14 cellular contexts compared by ENCODE assay signal in the genomic region with DNA sequence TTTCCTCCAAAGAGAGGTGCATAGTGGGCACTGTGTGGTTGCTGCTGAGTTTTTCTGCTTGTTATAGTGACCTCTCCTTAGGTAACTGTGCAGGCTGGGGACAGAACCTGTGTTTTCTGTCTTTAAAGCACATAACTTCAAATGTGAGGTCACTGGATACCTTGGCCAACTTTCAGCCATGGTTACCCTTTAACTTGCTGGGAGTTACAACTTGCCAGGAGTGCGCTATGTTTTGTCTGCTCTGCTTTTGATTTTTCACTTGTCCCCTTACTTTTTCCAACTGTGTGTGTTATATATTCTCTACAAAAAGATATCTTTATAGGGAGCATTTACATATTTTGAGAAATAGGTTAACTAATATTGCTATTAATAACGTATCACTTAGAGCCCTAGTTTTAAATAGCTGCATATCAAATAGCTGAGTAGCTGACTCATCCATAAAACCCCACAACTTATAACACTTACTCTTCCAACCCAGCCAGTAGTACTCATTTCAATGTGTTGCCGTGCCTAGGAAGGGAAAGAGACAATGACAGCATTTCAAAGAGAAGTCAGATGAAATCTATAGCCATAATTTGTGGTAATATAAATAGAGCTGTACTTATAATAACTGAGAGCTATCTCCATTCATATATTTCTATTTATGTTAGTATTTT. TPM values are rescaled to one million over a fixed set of nuclear protein-coding genes. Genes with fewer than 3 reads are reported as not detected.
DNase-seq lines count a peak whose midpoint lies in the region; ATAC-seq, FAIRE-seq and TF ChIP-seq lines count a peak whose summit lies in the region.
"Had no signal": no experiment of that assay in that cellular context is flagged by ENCODE, and none has a peak within 500 bp of the region (broad histone marks: within the 10 kb centered on the region; RNA-seq: fewer than 3 reads in every experiment).

No MANE protein-coding gene starts in this region.

- H3K9me3 Mint-ChIP-seq in activated CD4-positive, alpha-beta T cell treated with anti-CD3 and anti-CD28 coated beads, Interleukin-2, amount 10 ng/mL, durations not matched to agents 24 days and 14 days, result no peaks in the 10 kb centered on the region
- H3K9me3 Mint-ChIP-seq: type B pancreatic cell had no signal

- peaks cover 83% of the 10 kb centered on the region for H3K36me3 Mint-ChIP-seq in activated CD4-positive, alpha-beta T cell treated with anti-CD3 and anti-CD28 coated beads, Interleukin-2, amount 10 ng/mL, durations not matched to agents 24 days and 14 days (ENCODE audit: low read depth)
- H3K36me3 Mint-ChIP-seq: type B pancreatic cell had no signal

- H3K4me3 Mint-ChIP-seq in activated CD4-positive, alpha-beta T cell treated with anti-CD3 and anti-CD28 coated beads, Interleukin-2, amount 10 ng/mL, durations not matched to agents 24 days and 14 days, result no peak overlapping the region
- H3K4me3 Mint-ChIP-seq: type B pancreatic cell had no signal

- H3K36me3 ChIP-seq in fibroblast of lung (ENCODE audit: control insufficient read depth, insufficient read depth, low read length), result no peaks in the 10 kb centered on the region
- no peaks in the 10 kb centered on the region for H3K36me3 ChIP-seq in gastroesophageal sphincter
- H3K36me3 ChIP-seq: brain microvascular endothelial cell, HAP-1 had no signal

- H3K9me3 ChIP-seq in fibroblast of lung (ENCODE audit: control insufficient read depth, insufficient read depth, low read depth, low read length), result no peaks in the 10 kb centered on the region
- no peaks in the 10 kb centered on the region for H3K9me3 ChIP-seq in gastroesophageal sphincter
- H3K9me3 ChIP-seq: HAP-1 had no signal

- H3K27me3 ChIP-seq in fibroblast of lung (ENCODE audit: control insufficient read depth, insufficient read depth, low read length) (no peaks in the 10 kb centered on the region), gastroesophageal sphincter (no peaks in the 10 kb centered on the region)
- H3K27me3 ChIP-seq: brain microvascular endothelial cell had no signal

- no peak overlapping the region for H2AFZ ChIP-seq in fibroblast of lung (ENCODE audit: low read length)

- no peak for TF ChIP-seq EP300 in gastroesophageal sphincter (IDR thresholded peaks at IDR 0.05)

- H3K9ac ChIP-seq in fibroblast of lung (ENCODE audit: insufficient read depth, low read length), result no peak overlapping the region

- 43 to 62% methylated on average over 3 of the region's 3 CpGs for WGBS in gastroesophageal sphincter (ENCODE audit: low coverage in 1 of 2), 2 donors

- DNase-seq in activated CD4-positive, alpha-beta T cell treated with anti-CD3 and anti-CD28 coated beads, Interleukin-2, amount 10 ng/mL, durations not matched to agents 24 days and 14 days, result no peak
- DNase-seq in activated CD4-positive, alpha-beta T cell treated with anti-CD3 and anti-CD28 coated beads for 1 hour, result no peak
- peak; percentile 73 for DNase-seq in RCC 7860 (ENCODE audit: low spot score)
- DNase-seq in fibroblast of lung (ENCODE audit: low read depth in 2 of 2), result peak; percentile 50 to 68
- DNase-seq in myocyte (ENCODE audit: low read depth), result peak; percentile 63
- DNase-seq in DMS153 (lab: John Stamatoyannopoulos, UW), result no peak
- DNase-seq in activated naive CD4-positive, alpha-beta T cell (lab: John Stamatoyannopoulos, UW), result no peak
- DNase-seq: brain microvascular endothelial cell, DMS79 treated with DMSO at 0.1 percent for 48 hours, T-helper 2 cell had no signal

- no peak for TF ChIP-seq POLR2A in gastroesophageal sphincter (IDR thresholded peaks at IDR 0.05)

- FAIRE-seq in RCC 7860 (lab: Jason Lieb, UNC), result peak; percentile 94

- peaks cover 47% of the 10 kb centered on the region for H3K4me1 Mint-ChIP-seq in activated CD4-positive, alpha-beta T cell treated with anti-CD3 and anti-CD28 coated beads, Interleukin-2, amount 10 ng/mL, durations not matched to agents 24 days and 14 days

- peak overlapping the region; percentile 38 for H3K27ac Mint-ChIP-seq in activated CD4-positive, alpha-beta T cell treated with anti-CD3 and anti-CD28 coated beads, Interleukin-2, amount 10 ng/mL, durations not matched to agents 24 days and 14 days
- H3K27ac Mint-ChIP-seq: type B pancreatic cell had no signal

- H3K4me1 ChIP-seq in fibroblast of lung (ENCODE audit: control insufficient read depth, extremely low read depth, insufficient read depth, low read length), result peaks cover 15% of the 10 kb centered on the region
- H3K4me1 ChIP-seq in gastroesophageal sphincter, result no peaks in the 10 kb centered on the region
- H3K4me1 ChIP-seq: HAP-1 had no signal

- TF ChIP-seq CTCF in fibroblast of lung (conservative IDR thresholded peaks at IDR 0.05 in 1 of 2, IDR thresholded peaks at IDR 0.05 in 1 of 2; ENCODE audit: low read depth in 1 of 2, low read length in 2 of 2), result no peak
- no peak for TF ChIP-seq CTCF in gastroesophageal sphincter (IDR thresholded peaks at IDR 0.05)

- no peak overlapping the region for H3K4me3 ChIP-seq in fibroblast of lung (replicated peaks in 1 of 4; ENCODE audit: control extremely low read depth in 1 of 4, insufficient read depth in 1 of 4, low read depth in 3 of 4, low read length in 4 of 4)
- H3K4me3 ChIP-seq in gastroesophageal sphincter, result no peak overlapping the region
- H3K4me3 ChIP-seq: HAP-1 had no signal

- H4K20me1 ChIP-seq in fibroblast of lung (ENCODE audit: control insufficient read depth, extremely low read depth, insufficient read depth, low read length), result no peaks in the 10 kb centered on the region

- no peak for ATAC-seq in gastroesophageal sphincter

- no peaks in the 10 kb centered on the region for H3K27me3 Mint-ChIP-seq in activated CD4-positive, alpha-beta T cell treated with anti-CD3 and anti-CD28 coated beads, Interleukin-2, amount 10 ng/mL, durations not matched to agents 24 days and 14 days
- H3K27me3 Mint-ChIP-seq: type B pancreatic cell had no signal

- H3K27ac ChIP-seq in fibroblast of lung (ENCODE audit: insufficient read depth, low read length) (no peak overlapping the region), gastroesophageal sphincter (no peak overlapping the region)
- H3K27ac ChIP-seq: brain microvascular endothelial cell had no signal

- no peaks in the 10 kb centered on the region for H3K79me2 ChIP-seq in fibroblast of lung (ENCODE audit: control insufficient read depth, insufficient read depth, low read length)

- intact Hi-C loops in activated CD4-positive, alpha-beta T cell treated with anti-CD3 and anti-CD28 coated beads, Interleukin-2, amount 10 ng/mL, durations not matched to agents 24 days and 14 days (cut with micrococcal nuclease), result no loop called here

- H3K4me2 ChIP-seq in fibroblast of lung (ENCODE audit: extremely low read depth, insufficient read depth, low read length), result no peak overlapping the region

RNA-seq across cellular contexts. Expression of a gene that starts 51.6 kb away (rescaled TPM):
- 65.4 and 68.0 TPM in 2 replicates for total RNA-seq in activated CD4-positive, alpha-beta T cell treated with anti-CD3 and anti-CD28 coated beads, Interleukin-2, amount 10 ng/mL, durations not matched to agents 24 days and 14 days
- total RNA-seq in fibroblast of lung (148 and 297 TPM in 2 replicates), myocyte (13.0 and 19.6 TPM in 2 replicates), gastroesophageal sphincter (1 to 10 TPM; 1.6 to 6.7 (median 3.2) TPM)
- 35.6 and 58.1 TPM in 2 replicates for polyA plus RNA-seq in fibroblast of lung
- polyA plus RNA-seq in fibroblast of lung (2012), result 32.5 and 61.7 TPM in 2 replicates
- polyA minus RNA-seq in fibroblast of lung (ENCODE audit: low replicate concordance), result 18.6 and 19.3 TPM in 2 replicates
- 2.8 TPM for polyA plus RNA-seq in myocyte (2012)
- polyA plus RNA-seq: neural cell had no signal

Comparison
In these comparisons a context has a peak if more than half of its experiments do, and no peak if none do; other contexts are left out.
1. DNase-seq: peak in RCC 7860 (single experiment), fibroblast of lung (2 of 2) and myocyte (single experiment); none in activated CD4-positive, alpha-beta T cell treated with anti-CD3 and anti-CD28 coated beads, Interleukin-2, amount 10 ng/mL, durations not matched to agents 24 days and 14 days (single experiment), activated CD4-positive, alpha-beta T cell treated with anti-CD3 and anti-CD28 coated beads for 1 hour (single experiment), DMS153 (single experiment) and activated naive CD4-positive, alpha-beta T cell (0 of 4).